ENCODE assay signal across 1 cellular context in genomic region chr2:45902952-45903351, GRCh38.
TF ChIP-seq lines count a peak whose summit lies in the region.

No MANE protein-coding gene starts in this region.

TF ChIP-seq in GM12878, 131 proteins besides CTCF, POLR2A, EP300 and RAD21 (continued from another document):
- TF ChIP-seq CBFB (IDR thresholded peaks at IDR 0.05; ENCODE audit: low read depth) = no peak
